In genomic region chr12:110403975-110404675, GRCh38 we compare ENCODE assay signal across 8 cellular contexts.
DNase-seq lines count a peak whose midpoint lies in the region; ATAC-seq and TF ChIP-seq lines count a peak whose summit lies in the region.

No MANE protein-coding gene starts in this region.

- ATAC-seq in HG02798 (IDR thresholded peaks at IDR 0.05; ENCODE audit: poor library complexity, unreplicated experiment) (peak; percentile 47), GM21390 (IDR thresholded peaks at IDR 0.05; ENCODE audit: unreplicated experiment) (no peak)

- DNase-seq in D341Med (ENCODE audit: low spot score) (peak; percentile 93), NCI-H2196 (lab: John Stamatoyannopoulos, UW; ENCODE audit: unreplicated experiment) (peak; percentile 83), cardiac fibroblast (ENCODE audit: low read depth in 2 of 2) (peak; percentile 66 to 77), inferior parietal cortex (ENCODE audit: extremely low spot score) (peak; percentile 87), smooth muscle cell of the brain vasculature (ENCODE audit: low read depth, low spot score) (peak; percentile 31)
- peak; percentile 55 for DNase-seq in activated CD4-positive, CD25-positive, alpha-beta regulatory T cell treated with anti-CD3 and anti-CD28 coated beads, Interleukin-2, amount 50 U/mL, for 16 hours (ENCODE audit: low read depth, low spot score)

- TF ChIP-seq CTCF in cardiac fibroblast (IDR thresholded peaks at IDR 0.05; ENCODE audit: low read depth, low read length): no peak

- peak overlapping the region; percentile 93 to 94 for H3K4me3 ChIP-seq in cardiac fibroblast (replicated peaks in 1 of 2; ENCODE audit: low read depth in 2 of 2, low read length in 2 of 2)

Comparison
In these comparisons a context has a peak if more than half of its experiments do, and no peak if none do; other contexts are left out.
1. DNase-seq: peak in every context shown above with its lines; median percentile 93 in D341Med; 87 in inferior parietal cortex; 83 in NCI-H2196; 72 in cardiac fibroblast; 55 in activated CD4-positive, CD25-positive, alpha-beta regulatory T cell treated with anti-CD3 and anti-CD28 coated beads, Interleukin-2, amount 50 U/mL, for 16 hours; 31 in smooth muscle cell of the brain vasculature.